In the genomic region with DNA sequence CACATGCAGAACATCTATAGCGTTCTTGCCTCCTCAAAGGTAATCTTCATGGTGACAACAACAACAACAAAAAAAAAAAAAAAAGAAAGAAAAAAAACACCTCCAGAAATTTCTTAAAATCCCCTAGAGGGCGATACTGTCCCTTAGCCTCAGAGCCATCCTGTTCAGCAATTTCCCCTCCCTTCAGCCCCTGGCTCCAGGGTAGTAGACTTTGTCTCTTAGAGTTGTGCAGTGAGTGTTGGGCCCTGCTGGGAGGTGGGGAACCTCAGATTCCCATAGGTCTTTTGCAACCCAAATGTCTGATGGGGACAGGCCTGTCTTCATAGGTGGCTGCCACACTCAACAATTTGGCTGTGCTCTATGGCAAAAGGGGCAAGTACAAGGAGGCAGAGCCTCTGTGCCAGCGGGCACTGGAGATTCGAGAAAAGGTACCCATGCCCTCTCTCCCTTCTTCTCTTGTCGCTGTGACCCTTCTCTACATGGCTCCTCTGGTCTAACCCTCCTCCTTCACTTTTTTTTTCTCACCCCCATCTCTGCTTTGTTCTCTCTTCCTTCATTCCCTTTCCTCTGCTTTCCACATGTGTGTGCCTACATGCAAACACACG, we compare ENCODE assay signal across 8 cellular contexts. TPM values are rescaled to one million over a fixed set of nuclear protein-coding genes. Genes with fewer than 3 reads are reported as not detected.
DNase-seq lines count a peak whose midpoint lies in the region; ATAC-seq and TF ChIP-seq lines count a peak whose summit lies in the region.

No MANE protein-coding gene starts in this region.

- peaks cover 25% of the 10 kb centered on the region for H3K36me3 Mint-ChIP-seq in nephron progenitor cell (ENCODE audit: low read depth)

- H3K27me3 Mint-ChIP-seq in nephron progenitor cell (ENCODE audit: low read depth, poor library complexity): peaks cover 4% of the 10 kb centered on the region

- H3K36me3 ChIP-seq in H7 (replicated peaks; ENCODE audit: control insufficient read depth, insufficient read depth, low read length): peaks cover 4% of the 10 kb centered on the region

- no peaks in the 10 kb centered on the region for H3K9me3 Mint-ChIP-seq in nephron progenitor cell

- DNase-seq in DMS114 treated with DMSO at 0.1 percent for 48 hours (lab: John Stamatoyannopoulos, UW; ENCODE audit: unreplicated experiment) (peak; percentile 73), H7 (peak; percentile 91), OCI-M1 (lab: John Stamatoyannopoulos, UW) (peak; percentile 73), dedifferentiated amniotic fluid mesenchymal stem cell (ENCODE audit: extremely low spot score) (peak; percentile 41), nephron progenitor cell (no peak)
- DNase-seq in central memory CD4-positive, alpha-beta T cell: no peak

- H3K27me3 ChIP-seq in H7 (ENCODE audit: control insufficient read depth, insufficient read depth, low read length): no peaks in the 10 kb centered on the region

- TF ChIP-seq CTCF in nephron progenitor cell (IDR thresholded peaks at IDR 0.05): peak; percentile 65

- peaks cover 39% of the 10 kb centered on the region for H3K4me1 Mint-ChIP-seq in nephron progenitor cell

- H3K4me3 Mint-ChIP-seq in nephron progenitor cell: no peak overlapping the region

- ATAC-seq in GM19397 (IDR thresholded peaks at IDR 0.05; ENCODE audit: unreplicated experiment) (no peak), HG03442 (IDR thresholded peaks at IDR 0.05; ENCODE audit: unreplicated experiment) (no peak)

- peak overlapping the region; percentile 21 for H3K27ac Mint-ChIP-seq in nephron progenitor cell

- H3K4me3 ChIP-seq in H7 (ENCODE audit: insufficient read depth, low read depth, low read length): no peak overlapping the region

RNA-seq across cellular contexts. Expression of a gene that starts 6.0 kb away (rescaled TPM):
- total RNA-seq in H7 (2014; rRNA removed; shearing (Covaris generic)): 143 and 163 TPM in 2 replicates

RNA-seq across cellular contexts. Expression of a gene that starts 10.7 kb away (rescaled TPM):
- 24.8 and 30.2 TPM in 2 replicates for total RNA-seq in H7 (2014; rRNA removed; shearing (Covaris generic))

RNA-seq across cellular contexts. Expression of a gene that starts 10.9 kb away (rescaled TPM):
- total RNA-seq in H7 (2014; rRNA removed; shearing (Covaris generic)): 79.1 and 82.1 TPM in 2 replicates

RNA-seq across cellular contexts. Expression of a gene that starts 16.5 kb away (rescaled TPM):
- 19.6 and 39.2 TPM in 2 replicates for total RNA-seq in H7 (2014; rRNA removed; shearing (Covaris generic))

RNA-seq across cellular contexts. Expression of a gene that starts 48.7 kb away (rescaled TPM):
- total RNA-seq in H7 (2014; rRNA removed; shearing (Covaris generic)): 100 and 106 TPM in 2 replicates

Comparison
In these comparisons a context has a peak if more than half of its experiments do, and no peak if none do; other contexts are left out.
1. DNase-seq: peak in DMS114 treated with DMSO at 0.1 percent for 48 hours (single experiment), H7 (single experiment), OCI-M1 (single experiment) and dedifferentiated amniotic fluid mesenchymal stem cell (single experiment); none in nephron progenitor cell (single experiment) and central memory CD4-positive, alpha-beta T cell (single experiment).